Comparison of ENCODE assay signal across 25 cellular contexts in the genomic region with DNA sequence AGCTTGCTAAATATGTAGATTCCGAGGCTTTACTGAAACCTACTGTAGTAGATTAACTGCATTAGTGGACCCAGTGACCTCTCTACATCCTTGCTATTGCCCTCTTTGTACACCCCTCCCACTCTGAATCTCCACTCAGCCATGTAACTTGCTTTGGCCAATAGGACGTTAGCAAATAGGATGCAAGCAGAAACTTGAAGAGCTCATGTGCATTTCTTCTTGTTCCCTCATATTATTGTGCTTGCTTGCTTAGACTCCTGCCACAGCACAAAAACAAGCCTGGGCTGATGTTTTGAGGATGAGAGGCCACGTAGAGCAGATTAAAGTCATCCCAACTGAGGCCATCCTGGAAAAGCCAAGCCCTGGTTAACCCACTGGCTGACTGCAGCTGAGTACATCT.
"Had no signal": no experiment of that assay in that cellular context is flagged by ENCODE, and none has a peak within 500 bp of the region (broad histone marks: within the 10 kb centered on the region; RNA-seq: fewer than 3 reads in every experiment).

No MANE protein-coding gene starts in this region.

- H3K9me3 Mint-ChIP-seq: dendritic cell treated with granulocyte-macrophage colony-stimulating factor and Interleukin-4, amounts not matched to agents 40 ng/mL and 50 ng/mL, for 4 days; immature natural killer cell; mesothelial cell of epicardium; naive B cell; naive thymus-derived CD8-positive, alpha-beta T cell had no signal

- H3K4me1 Mint-ChIP-seq: immature natural killer cell, mesothelial cell of epicardium, naive B cell had no signal

- FAIRE-seq: frontal cortex, kidney had no signal

- H3K4me2 ChIP-seq: hepatocyte had no signal

- DNase-seq: colonic mucosa; cortex of kidney; effector CD4-positive, alpha-beta T cell; effector memory CD4-positive, alpha-beta T cell; esophagus squamous epithelium; foreskin fibroblast; heart left ventricle; hypothalamus; immature natural killer cell; islet precursor cell; kidney; kidney glomerular epithelial cell; left colon; left lung; left ventricle myocardium superior; lower lobe of right lung; mesenchymal stem cell; mucosa of descending colon; naive B cell; naive thymus-derived CD8-positive, alpha-beta T cell had no signal

- H3K27me3 ChIP-seq: colonic mucosa, esophagus squamous epithelium, gastroesophageal sphincter, hepatocyte, left lung had no signal

- H3K79me2 ChIP-seq: hepatocyte had no signal

- H3K4me3 Mint-ChIP-seq: dendritic cell treated with granulocyte-macrophage colony-stimulating factor and Interleukin-4, amounts not matched to agents 40 ng/mL and 50 ng/mL, for 4 days; immature natural killer cell; mesothelial cell of epicardium; naive B cell; naive thymus-derived CD8-positive, alpha-beta T cell had no signal

- H3K4me1 ChIP-seq: colonic mucosa, esophagus squamous epithelium, gastroesophageal sphincter, heart left ventricle, left lung, lower lobe of right lung had no signal

- H3K27ac Mint-ChIP-seq: dendritic cell treated with granulocyte-macrophage colony-stimulating factor and Interleukin-4, amounts not matched to agents 40 ng/mL and 50 ng/mL, for 4 days; immature natural killer cell; mesothelial cell of epicardium; naive B cell; naive thymus-derived CD8-positive, alpha-beta T cell had no signal

- H3K4me3 ChIP-seq: colonic mucosa, esophagus squamous epithelium, gastroesophageal sphincter, heart left ventricle, hepatocyte, left lung, lower lobe of right lung, mucosa of descending colon had no signal

- H3K36me3 Mint-ChIP-seq: immature natural killer cell; mesothelial cell of epicardium; naive B cell; naive thymus-derived CD8-positive, alpha-beta T cell had no signal

- ATAC-seq: gastroesophageal sphincter; heart left ventricle; left colon; left lung; left ventricle myocardium superior; lower lobe of right lung; mucosa of descending colon; naive thymus-derived CD8-positive, alpha-beta T cell had no signal

- H2AFZ ChIP-seq: hepatocyte had no signal

- H3K9me3 ChIP-seq: colonic mucosa, esophagus squamous epithelium, gastroesophageal sphincter, heart left ventricle, left lung, lower lobe of right lung, mucosa of descending colon had no signal

- H3K36me3 ChIP-seq: colonic mucosa, esophagus squamous epithelium, gastroesophageal sphincter, heart left ventricle, left lung, lower lobe of right lung had no signal

- H3K27me3 Mint-ChIP-seq: dendritic cell treated with granulocyte-macrophage colony-stimulating factor and Interleukin-4, amounts not matched to agents 40 ng/mL and 50 ng/mL, for 4 days had no signal

- H3K27ac ChIP-seq: colonic mucosa, gastroesophageal sphincter, heart left ventricle, hepatocyte, left lung, lower lobe of right lung had no signal
